19 cellular contexts compared by ENCODE assay signal in genomic region chr6:152265651-152266050, GRCh38.
"Had no signal": no experiment of that assay in that cellular context is flagged by ENCODE, and none has a peak within 500 bp of the region (broad histone marks: within the 10 kb centered on the region; RNA-seq: fewer than 3 reads in every experiment).

No MANE protein-coding gene starts in this region.

- H3K9me3 ChIP-seq: esophagus squamous epithelium, suprapubic skin, tibial nerve had no signal

- H3K27me3 Mint-ChIP-seq: activated B cell treated with CpG ODN at 0.5 μM for 24 hours; activated CD8-positive, alpha-beta T cell treated with anti-CD3 and anti-CD28 coated beads for 36 hours; activated naive CD4-positive, alpha-beta T cell treated with anti-CD3 and anti-CD28 coated beads, Interleukin-2, amount 50 U/mL, for 24 hours; activated naive CD8-positive, alpha-beta T cell treated with anti-CD3 and anti-CD28 coated beads, Interleukin-2, amount 50 U/mL, for 24 hours; naive thymus-derived CD8-positive, alpha-beta T cell had no signal

- ATAC-seq: activated CD8-positive, alpha-beta T cell treated with anti-CD3 and anti-CD28 coated beads for 36 hours; activated naive CD8-positive, alpha-beta T cell treated with anti-CD3 and anti-CD28 coated beads, Interleukin-2, amount 50 U/mL, for 24 hours; left cardiac atrium; naive thymus-derived CD8-positive, alpha-beta T cell; sciatic nerve had no signal

- H3K4me1 ChIP-seq: suprapubic skin had no signal

- H3K4me3 Mint-ChIP-seq: activated B cell treated with CpG ODN at 0.5 μM for 24 hours; activated CD8-positive, alpha-beta T cell treated with anti-CD3 and anti-CD28 coated beads for 36 hours; activated naive CD4-positive, alpha-beta T cell treated with anti-CD3 and anti-CD28 coated beads, Interleukin-2, amount 50 U/mL, for 24 hours; activated naive CD8-positive, alpha-beta T cell treated with anti-CD3 and anti-CD28 coated beads, Interleukin-2, amount 50 U/mL, for 24 hours; mesothelial cell of epicardium; naive thymus-derived CD8-positive, alpha-beta T cell had no signal

- H3K4me1 Mint-ChIP-seq: activated B cell treated with CpG ODN at 0.5 μM for 24 hours; activated naive CD4-positive, alpha-beta T cell treated with anti-CD3 and anti-CD28 coated beads, Interleukin-2, amount 50 U/mL, for 24 hours; activated naive CD8-positive, alpha-beta T cell treated with anti-CD3 and anti-CD28 coated beads, Interleukin-2, amount 50 U/mL, for 24 hours; mesothelial cell of epicardium had no signal

- DNase-seq: activated B cell treated with CpG ODN at 0.5 μM for 24 hours; activated CD4-positive, alpha-beta T cell treated with anti-CD3 and anti-CD28 coated beads, Interleukin-2, amount 50 U/mL, for 1 hour; activated CD8-positive, alpha-beta T cell treated with anti-CD3 and anti-CD28 coated beads for 36 hours; activated naive CD8-positive, alpha-beta T cell treated with anti-CD3 and anti-CD28 coated beads, Interleukin-2, amount 50 U/mL, for 24 hours; activated T-cell treated with anti-CD3 and anti-CD28 coated beads, Interleukin-2, amount 50 U/mL, for 48 hours; dermis blood vessel endothelial cell; effector CD4-positive, alpha-beta T cell; esophagus squamous epithelium; glutamatergic neuron; left cardiac atrium; mammary epithelial cell; naive thymus-derived CD8-positive, alpha-beta T cell; stimulated activated naive CD4-positive, alpha-beta T cell had no signal

- H3K4me3 ChIP-seq: esophagus squamous epithelium, suprapubic skin, tibial nerve had no signal

- H3K27ac Mint-ChIP-seq: activated B cell treated with CpG ODN at 0.5 μM for 24 hours; activated CD8-positive, alpha-beta T cell treated with anti-CD3 and anti-CD28 coated beads for 36 hours; activated naive CD4-positive, alpha-beta T cell treated with anti-CD3 and anti-CD28 coated beads, Interleukin-2, amount 50 U/mL, for 24 hours; activated naive CD8-positive, alpha-beta T cell treated with anti-CD3 and anti-CD28 coated beads, Interleukin-2, amount 50 U/mL, for 24 hours; activated T-helper 2 cell treated with anti-CD3 and anti-CD28 coated beads, Interferon-gamma antibody, Interleukin-2, Interleukin-4, amounts not matched to agents 10 μg/mL and 5 μg/mL and 100 μg/mL, durations not matched to agents 14 hours and 24 hours and 36 hours; mesothelial cell of epicardium had no signal

- H3K27me3 ChIP-seq: esophagus squamous epithelium, suprapubic skin, tibial nerve had no signal

- H3K27ac ChIP-seq: esophagus squamous epithelium, suprapubic skin, tibial nerve had no signal

- H3K9me3 Mint-ChIP-seq: activated naive CD4-positive, alpha-beta T cell treated with anti-CD3 and anti-CD28 coated beads, Interleukin-2, amount 50 U/mL, for 24 hours; mesothelial cell of epicardium had no signal
